In genomic region chr11:103959279-103959930, GRCh38 we compare ENCODE assay signal across 8 cellular contexts.
DNase-seq lines count a peak whose midpoint lies in the region; ATAC-seq and TF ChIP-seq lines count a peak whose summit lies in the region.

No MANE protein-coding gene starts in this region.

- H3K27ac ChIP-seq in SJSA1, result peak overlapping the region; percentile 13; the same call in 1 of the 2 replicates
- H3K27ac ChIP-seq in body of pancreas, result no peak overlapping the region

- no peak for TF ChIP-seq CTCF in activated CD8-positive, alpha-beta T cell treated with anti-CD3 and anti-CD28 coated beads for 36 hours (IDR thresholded peaks at IDR 0.05)
- TF ChIP-seq CTCF in body of pancreas (IDR thresholded peaks at IDR 0.05), result no peak

- no peaks in the 10 kb centered on the region for H3K36me3 Mint-ChIP-seq in activated CD8-positive, alpha-beta T cell treated with anti-CD3 and anti-CD28 coated beads for 36 hours (ENCODE audit: low read depth)
- no peaks in the 10 kb centered on the region for H3K36me3 Mint-ChIP-seq in activated CD8-positive, alpha-beta T cell treated with anti-CD3 and anti-CD28 coated beads, Interleukin-2, amount 10 ng/mL, durations not matched to agents 7 days and 5 days (ENCODE audit: low read depth)
- no peaks in the 10 kb centered on the region for H3K36me3 Mint-ChIP-seq in activated naive CD4-positive, alpha-beta T cell treated with anti-CD3 and anti-CD28 coated beads for 36 hours (ENCODE audit: low read depth)

- no peak for DNase-seq in activated CD8-positive, alpha-beta T cell treated with anti-CD3 and anti-CD28 coated beads for 36 hours
- DNase-seq in activated CD8-positive, alpha-beta T cell treated with anti-CD3 and anti-CD28 coated beads, Interleukin-2, amount 10 ng/mL, durations not matched to agents 7 days and 5 days, result no peak
- DNase-seq in SJSA1 (ENCODE audit: low read depth in 1 of 2, low spot score in 2 of 2) (peak in 1 of 2 experiments; percentile 1), pons (ENCODE audit: low spot score) (no peak), body of pancreas (no peak)
- DNase-seq in activated naive CD4-positive, alpha-beta T cell treated with anti-CD3 and anti-CD28 coated beads for 36 hours, result no peak
- no peak for DNase-seq in stimulated activated naive CD4-positive, alpha-beta T cell (lab: John Stamatoyannopoulos, UW)

- no peaks in the 10 kb centered on the region for H3K27me3 Mint-ChIP-seq in activated CD8-positive, alpha-beta T cell treated with anti-CD3 and anti-CD28 coated beads for 36 hours
- H3K27me3 Mint-ChIP-seq in activated CD8-positive, alpha-beta T cell treated with anti-CD3 and anti-CD28 coated beads, Interleukin-2, amount 10 ng/mL, durations not matched to agents 7 days and 5 days (ENCODE audit: low read depth), result no peaks in the 10 kb centered on the region
- no peaks in the 10 kb centered on the region for H3K27me3 Mint-ChIP-seq in activated naive CD4-positive, alpha-beta T cell treated with anti-CD3 and anti-CD28 coated beads for 36 hours (ENCODE audit: low read depth)

- no peaks in the 10 kb centered on the region for H3K27me3 ChIP-seq in SJSA1 (replicated peaks)
- H3K27me3 ChIP-seq in body of pancreas, result no peaks in the 10 kb centered on the region

- H3K4me3 ChIP-seq in SJSA1 (no peak overlapping the region), body of pancreas (no peak overlapping the region)

- no peak for TF ChIP-seq POLR2A in body of pancreas (IDR thresholded peaks at IDR 0.05)

- peak; percentile 47 for ATAC-seq in activated CD8-positive, alpha-beta T cell treated with anti-CD3 and anti-CD28 coated beads for 36 hours
- ATAC-seq in activated CD8-positive, alpha-beta T cell treated with anti-CD3 and anti-CD28 coated beads, Interleukin-2, amount 10 ng/mL, durations not matched to agents 7 days and 5 days, result no peak
- peak; percentile 99 for ATAC-seq in HG02981 (IDR thresholded peaks at IDR 0.05; ENCODE audit: unreplicated experiment)
- no peak for ATAC-seq in body of pancreas

- no peaks in the 10 kb centered on the region for H3K9me3 Mint-ChIP-seq in activated CD8-positive, alpha-beta T cell treated with anti-CD3 and anti-CD28 coated beads for 36 hours
- H3K9me3 Mint-ChIP-seq in activated CD8-positive, alpha-beta T cell treated with anti-CD3 and anti-CD28 coated beads, Interleukin-2, amount 10 ng/mL, durations not matched to agents 7 days and 5 days (ENCODE audit: insufficient read depth), result no peaks in the 10 kb centered on the region
- peaks cover 2% of the 10 kb centered on the region for H3K9me3 Mint-ChIP-seq in activated naive CD4-positive, alpha-beta T cell treated with anti-CD3 and anti-CD28 coated beads for 36 hours

- intact Hi-C loops in activated CD8-positive, alpha-beta T cell treated with anti-CD3 and anti-CD28 coated beads for 36 hours (cut with micrococcal nuclease), result no loop called here
- intact Hi-C loops in activated naive CD4-positive, alpha-beta T cell treated with anti-CD3 and anti-CD28 coated beads for 36 hours (cut with micrococcal nuclease), result no loop called here
- intact Hi-C loops in body of pancreas (cut with DNase I), result no loop called here

- no peak overlapping the region for H3K4me3 Mint-ChIP-seq in activated CD8-positive, alpha-beta T cell treated with anti-CD3 and anti-CD28 coated beads for 36 hours
- H3K4me3 Mint-ChIP-seq in activated CD8-positive, alpha-beta T cell treated with anti-CD3 and anti-CD28 coated beads, Interleukin-2, amount 10 ng/mL, durations not matched to agents 7 days and 5 days, result no peak overlapping the region
- no peak overlapping the region for H3K4me3 Mint-ChIP-seq in activated naive CD4-positive, alpha-beta T cell treated with anti-CD3 and anti-CD28 coated beads for 36 hours

- H3K9me3 ChIP-seq in SJSA1 (replicated peaks) (no peaks in the 10 kb centered on the region), body of pancreas (no peaks in the 10 kb centered on the region)

- CTCF ChIA-PET in activated CD8-positive, alpha-beta T cell treated with anti-CD3 and anti-CD28 coated beads for 36 hours (lab: Charles Lee), result no interaction called here
- CTCF ChIA-PET in activated CD8-positive, alpha-beta T cell treated with anti-CD3 and anti-CD28 coated beads, Interleukin-2, amount 10 ng/mL, durations not matched to agents 7 days and 5 days (lab: Charles Lee), result no interaction called here
- CTCF ChIA-PET in activated naive CD4-positive, alpha-beta T cell treated with anti-CD3 and anti-CD28 coated beads for 36 hours (lab: Charles Lee), result no interaction called here

- H3K27ac Mint-ChIP-seq in activated CD8-positive, alpha-beta T cell treated with anti-CD3 and anti-CD28 coated beads for 36 hours, result no peak overlapping the region
- no peak overlapping the region for H3K27ac Mint-ChIP-seq in activated CD8-positive, alpha-beta T cell treated with anti-CD3 and anti-CD28 coated beads, Interleukin-2, amount 10 ng/mL, durations not matched to agents 7 days and 5 days
- H3K27ac Mint-ChIP-seq in activated naive CD4-positive, alpha-beta T cell treated with anti-CD3 and anti-CD28 coated beads for 36 hours, result no peak overlapping the region

- WGBS in body of pancreas, 2 donors, result 51 to 70% methylated on average over 2 of the region's 2 CpGs

- POLR2A ChIA-PET in activated CD8-positive, alpha-beta T cell treated with anti-CD3 and anti-CD28 coated beads for 36 hours (lab: Charles Lee), result no interaction called here
- POLR2A ChIA-PET in activated CD8-positive, alpha-beta T cell treated with anti-CD3 and anti-CD28 coated beads, Interleukin-2, amount 10 ng/mL, durations not matched to agents 7 days and 5 days (lab: Charles Lee), result no interaction called here

- no peaks in the 10 kb centered on the region for H3K36me3 ChIP-seq in SJSA1
- no peaks in the 10 kb centered on the region for H3K36me3 ChIP-seq in body of pancreas (replicated peaks in 1 of 2; ENCODE audit: insufficient read depth in 1 of 2, low read depth in 2 of 2)

- peaks cover 13% of the 10 kb centered on the region for H3K4me1 ChIP-seq in SJSA1 (replicated peaks)
- no peaks in the 10 kb centered on the region for H3K4me1 ChIP-seq in body of pancreas

- H3K4me1 Mint-ChIP-seq in activated CD8-positive, alpha-beta T cell treated with anti-CD3 and anti-CD28 coated beads for 36 hours (ENCODE audit: low read depth), result no peaks in the 10 kb centered on the region
- H3K4me1 Mint-ChIP-seq in activated CD8-positive, alpha-beta T cell treated with anti-CD3 and anti-CD28 coated beads, Interleukin-2, amount 10 ng/mL, durations not matched to agents 7 days and 5 days (ENCODE audit: low read depth), result no peaks in the 10 kb centered on the region
- H3K4me1 Mint-ChIP-seq in activated naive CD4-positive, alpha-beta T cell treated with anti-CD3 and anti-CD28 coated beads for 36 hours (ENCODE audit: low read depth), result no peaks in the 10 kb centered on the region

Comparison
In these comparisons a context has a peak if more than half of its experiments do, and no peak if none do; other contexts are left out.
1. ATAC-seq: peak in activated CD8-positive, alpha-beta T cell treated with anti-CD3 and anti-CD28 coated beads for 36 hours (single experiment) and HG02981 (single experiment); none in activated CD8-positive, alpha-beta T cell treated with anti-CD3 and anti-CD28 coated beads, Interleukin-2, amount 10 ng/mL, durations not matched to agents 7 days and 5 days (single experiment) and body of pancreas (single experiment).